Comparison of ENCODE assay signal across 1 cellular context in the genomic region with DNA sequence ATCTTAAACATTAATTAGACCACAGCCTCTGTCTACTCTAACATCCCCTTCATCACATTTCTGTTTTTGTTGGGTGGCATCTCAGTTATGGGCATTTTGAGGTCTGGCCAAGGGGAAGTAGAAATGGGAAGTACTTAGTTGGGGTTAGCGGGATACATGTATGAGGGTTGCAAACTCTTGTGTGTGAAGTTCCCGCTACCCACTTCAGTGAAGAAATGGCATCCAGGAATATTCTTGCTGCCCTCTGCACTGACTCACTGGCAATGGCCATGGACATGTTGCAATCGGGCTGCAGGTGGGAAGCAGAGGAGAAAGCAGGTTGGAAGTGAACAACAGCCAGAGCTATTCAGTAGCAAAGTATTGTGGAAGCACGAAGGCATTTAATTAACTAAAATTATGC.
TF ChIP-seq lines count a peak whose summit lies in the region.

No MANE protein-coding gene starts in this region.

TF ChIP-seq in GM23338, 12 proteins besides CTCF, POLR2A, EP300 and RAD21 (continued from another document):
- TF ChIP-seq, protein P1, sequence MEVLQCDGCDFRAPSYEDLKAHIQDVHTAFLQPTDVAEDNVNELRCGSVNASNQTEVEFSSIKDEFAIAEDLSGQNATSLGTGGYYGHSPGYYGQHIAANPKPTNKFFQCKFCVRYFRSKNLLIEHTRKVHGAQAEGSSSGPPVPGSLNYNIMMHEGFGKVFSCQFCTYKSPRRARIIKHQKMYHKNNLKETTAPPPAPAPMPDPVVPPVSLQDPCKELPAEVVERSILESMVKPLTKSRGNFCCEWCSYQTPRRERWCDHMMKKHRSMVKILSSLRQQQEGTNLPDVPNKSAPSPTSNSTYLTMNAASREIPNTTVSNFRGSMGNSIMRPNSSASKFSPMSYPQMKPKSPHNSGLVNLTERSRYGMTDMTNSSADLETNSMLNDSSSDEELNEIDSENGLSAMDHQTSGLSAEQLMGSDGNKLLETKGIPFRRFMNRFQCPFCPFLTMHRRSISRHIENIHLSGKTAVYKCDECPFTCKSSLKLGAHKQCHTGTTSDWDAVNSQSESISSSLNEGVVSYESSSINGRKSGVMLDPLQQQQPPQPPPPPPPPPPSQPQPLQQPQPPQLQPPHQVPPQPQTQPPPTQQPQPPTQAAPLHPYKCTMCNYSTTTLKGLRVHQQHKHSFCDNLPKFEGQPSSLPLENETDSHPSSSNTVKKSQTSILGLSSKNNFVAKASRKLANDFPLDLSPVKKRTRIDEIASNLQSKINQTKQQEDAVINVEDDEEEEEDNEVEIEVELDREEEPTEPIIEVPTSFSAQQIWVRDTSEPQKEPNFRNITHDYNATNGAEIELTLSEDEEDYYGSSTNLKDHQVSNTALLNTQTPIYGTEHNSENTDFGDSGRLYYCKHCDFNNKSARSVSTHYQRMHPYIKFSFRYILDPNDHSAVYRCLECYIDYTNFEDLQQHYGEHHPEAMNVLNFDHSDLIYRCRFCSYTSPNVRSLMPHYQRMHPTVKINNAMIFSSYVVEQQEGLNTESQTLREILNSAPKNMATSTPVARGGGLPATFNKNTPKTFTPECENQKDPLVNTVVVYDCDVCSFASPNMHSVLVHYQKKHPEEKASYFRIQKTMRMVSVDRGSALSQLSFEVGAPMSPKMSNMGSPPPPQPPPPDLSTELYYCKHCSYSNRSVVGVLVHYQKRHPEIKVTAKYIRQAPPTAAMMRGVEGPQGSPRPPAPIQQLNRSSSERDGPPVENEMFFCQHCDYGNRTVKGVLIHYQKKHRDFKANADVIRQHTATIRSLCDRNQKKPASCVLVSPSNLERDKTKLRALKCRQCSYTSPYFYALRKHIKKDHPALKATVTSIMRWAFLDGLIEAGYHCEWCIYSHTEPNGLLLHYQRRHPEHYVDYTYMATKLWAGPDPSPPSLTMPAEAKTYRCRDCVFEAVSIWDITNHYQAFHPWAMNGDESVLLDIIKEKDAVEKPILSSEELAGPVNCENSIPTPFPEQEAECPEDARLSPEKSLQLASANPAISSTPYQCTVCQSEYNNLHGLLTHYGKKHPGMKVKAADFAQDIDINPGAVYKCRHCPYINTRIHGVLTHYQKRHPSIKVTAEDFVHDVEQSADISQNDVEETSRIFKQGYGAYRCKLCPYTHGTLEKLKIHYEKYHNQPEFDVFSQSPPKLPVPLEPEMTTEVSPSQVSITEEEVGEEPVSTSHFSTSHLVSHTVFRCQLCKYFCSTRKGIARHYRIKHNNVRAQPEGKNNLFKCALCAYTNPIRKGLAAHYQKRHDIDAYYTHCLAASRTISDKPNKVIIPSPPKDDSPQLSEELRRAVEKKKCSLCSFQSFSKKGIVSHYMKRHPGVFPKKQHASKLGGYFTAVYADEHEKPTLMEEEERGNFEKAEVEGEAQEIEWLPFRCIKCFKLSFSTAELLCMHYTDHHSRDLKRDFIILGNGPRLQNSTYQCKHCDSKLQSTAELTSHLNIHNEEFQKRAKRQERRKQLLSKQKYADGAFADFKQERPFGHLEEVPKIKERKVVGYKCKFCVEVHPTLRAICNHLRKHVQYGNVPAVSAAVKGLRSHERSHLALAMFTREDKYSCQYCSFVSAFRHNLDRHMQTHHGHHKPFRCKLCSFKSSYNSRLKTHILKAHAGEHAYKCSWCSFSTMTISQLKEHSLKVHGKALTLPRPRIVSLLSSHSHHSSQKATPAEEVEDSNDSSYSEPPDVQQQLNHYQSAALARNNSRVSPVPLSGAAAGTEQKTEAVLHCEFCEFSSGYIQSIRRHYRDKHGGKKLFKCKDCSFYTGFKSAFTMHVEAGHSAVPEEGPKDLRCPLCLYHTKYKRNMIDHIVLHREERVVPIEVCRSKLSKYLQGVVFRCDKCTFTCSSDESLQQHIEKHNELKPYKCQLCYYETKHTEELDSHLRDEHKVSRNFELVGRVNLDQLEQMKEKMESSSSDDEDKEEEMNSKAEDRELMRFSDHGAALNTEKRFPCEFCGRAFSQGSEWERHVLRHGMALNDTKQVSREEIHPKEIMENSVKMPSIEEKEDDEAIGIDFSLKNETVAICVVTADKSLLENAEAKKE (CRISPR knock-in tag; IDR thresholded peaks at IDR 0.05): no peak
